10 cellular contexts compared by ENCODE assay signal in genomic region chr7:26410156-26410555, GRCh38.
"Had no signal": no experiment of that assay in that cellular context is flagged by ENCODE, and none has a peak within 500 bp of the region (broad histone marks: within the 10 kb centered on the region; RNA-seq: fewer than 3 reads in every experiment).

No MANE protein-coding gene starts in this region.

- H3K27ac Mint-ChIP-seq: activated naive CD4-positive, alpha-beta T cell treated with anti-CD3 and anti-CD28 coated beads, Interleukin-2, amount 50 U/mL, for 72 hours; endodermal cell; natural killer cell treated with Interleukin-12 subunit alpha and Interleukin-12 subunit beta and Interleukin-15 and Interleukin-18, amount 100 ng/mL, for 72 hours; stimulated activated naive B cell treated with anti-CD40 and anti-IgM and Interleukin-4, amounts not matched to agents 10 μg/mL and 1 μg/mL and 100 μg/mL, for 72 hours had no signal

- DNase-seq: activated effector memory CD4-positive, alpha-beta T cell treated with anti-CD3 and anti-CD28 coated beads, Interleukin-2, amount 50 U/mL, for 16 hours; amygdala; endodermal cell; mammary epithelial cell; psoas muscle; stimulated activated CD4-positive, alpha-beta T cell treated with anti-CD3 and anti-CD28 coated beads, Interleukin-2, amount 100 ng/mL, for 24 hours; stimulated activated naive B cell treated with anti-CD40 and anti-IgM and Interleukin-4, amounts not matched to agents 10 μg/mL and 1 μg/mL and 100 μg/mL, for 72 hours; transverse colon had no signal

- H3K4me3 Mint-ChIP-seq: endodermal cell; natural killer cell treated with Interleukin-12 subunit alpha and Interleukin-12 subunit beta and Interleukin-15 and Interleukin-18, amount 100 ng/mL, for 72 hours; stimulated activated naive B cell treated with anti-CD40 and anti-IgM and Interleukin-4, amounts not matched to agents 10 μg/mL and 1 μg/mL and 100 μg/mL, for 72 hours had no signal

- H3K4me1 Mint-ChIP-seq: stimulated activated naive B cell treated with anti-CD40 and anti-IgM and Interleukin-4, amounts not matched to agents 10 μg/mL and 1 μg/mL and 100 μg/mL, for 72 hours had no signal

- H3K36me3 Mint-ChIP-seq: activated naive CD4-positive, alpha-beta T cell treated with anti-CD3 and anti-CD28 coated beads, Interleukin-2, amount 50 U/mL, for 72 hours; natural killer cell treated with Interleukin-12 subunit alpha and Interleukin-12 subunit beta and Interleukin-15 and Interleukin-18, amount 100 ng/mL, for 72 hours had no signal

- H3K9me3 Mint-ChIP-seq: natural killer cell treated with Interleukin-12 subunit alpha and Interleukin-12 subunit beta and Interleukin-15 and Interleukin-18, amount 100 ng/mL, for 72 hours had no signal
